27 cellular contexts compared by ENCODE assay signal in the genomic region with DNA sequence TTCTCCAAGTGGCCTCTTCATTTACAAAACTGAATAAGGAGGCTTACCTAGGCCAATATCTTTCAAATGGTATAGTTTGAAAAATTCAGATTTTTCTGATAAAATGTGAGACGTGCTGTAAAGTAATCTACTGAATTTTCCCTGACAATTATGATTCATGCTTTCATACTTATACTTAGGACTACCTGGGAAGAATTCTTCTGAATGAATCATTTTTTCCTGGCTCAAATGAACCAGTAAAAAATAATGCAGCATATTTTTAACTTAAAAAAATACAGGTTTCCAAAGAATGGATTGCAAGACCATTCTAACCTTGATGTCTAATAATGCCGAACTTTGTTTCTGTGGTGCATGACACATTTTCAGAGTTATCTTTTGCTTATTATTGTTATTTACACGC.
"Had no signal": no experiment of that assay in that cellular context is flagged by ENCODE, and none has a peak within 500 bp of the region (broad histone marks: within the 10 kb centered on the region; RNA-seq: fewer than 3 reads in every experiment).

No MANE protein-coding gene starts in this region.

- H3K27ac ChIP-seq: dorsolateral prefrontal cortex, gastroesophageal sphincter, left ventricle myocardium inferior, lower lobe of right lung, neural progenitor cell, ovary, right atrium auricular region, sigmoid colon, skin epidermis, testis, tibial nerve, upper lobe of right lung had no signal

- H3K4me2 ChIP-seq: neural progenitor cell had no signal

- ATAC-seq: esophagus mucosa; gastroesophageal sphincter; left cardiac atrium; lower lobe of right lung; natural killer cell treated with Interleukin-12 subunit alpha and Interleukin-12 subunit beta and Interleukin-15 and Interleukin-18, amount 100 ng/mL, for 72 hours; stimulated activated naive B cell treated with anti-CD40 and anti-IgM and Interleukin-4, amounts not matched to agents 10 μg/mL and 1 μg/mL and 100 μg/mL, for 72 hours; stimulated activated naive CD8-positive, alpha-beta T cell treated with anti-CD3 and anti-CD28 coated beads, Interleukin-15, amount 100 ng/mL, for 72 hours; upper lobe of right lung had no signal

- FAIRE-seq: kidney had no signal

- H3K27me3 ChIP-seq: gastroesophageal sphincter, neural progenitor cell, ovary, right atrium auricular region, sigmoid colon, testis, tibial nerve, upper lobe of right lung had no signal

- H3K9me3 ChIP-seq: gastroesophageal sphincter, left ventricle myocardium inferior, lower lobe of right lung, ovary, sigmoid colon, testis, tibial nerve, upper lobe of right lung had no signal

- H3K4me3 ChIP-seq: dorsolateral prefrontal cortex, gastroesophageal sphincter, left ventricle myocardium inferior, lower lobe of right lung, neural progenitor cell, ovary, right atrium auricular region, sigmoid colon, skin epidermis, testis, tibial nerve, upper lobe of right lung had no signal

- H3K9ac ChIP-seq: neural progenitor cell had no signal

- H3K36me3 ChIP-seq: gastroesophageal sphincter, left ventricle myocardium inferior, lower lobe of right lung, neural progenitor cell, ovary, right atrium auricular region, sigmoid colon, tibial nerve, upper lobe of right lung had no signal

- DNase-seq: cortex of kidney; dorsolateral prefrontal cortex; effector CD8-positive, alpha-beta T cell; glutamatergic neuron; immature natural killer cell; kidney; left cardiac atrium; left ventricle myocardium inferior; lower lobe of right lung; mesenchymal stem cell; midbrain; nucleus accumbens; ovary; sigmoid colon; stimulated activated CD4-positive, alpha-beta T cell treated with anti-CD3 and anti-CD28 coated beads, Interleukin-2, amount 100 ng/mL, for 24 hours; stimulated activated CD4-positive, alpha-beta T cell treated with anti-CD3 and anti-CD28 coated beads, Interleukin-4, amount 100 ng/mL, for 4 hours; stimulated activated naive B cell treated with anti-CD40 and anti-IgM and Interleukin-4, amounts not matched to agents 10 μg/mL and 1 μg/mL and 100 μg/mL, for 72 hours; stimulated activated naive CD8-positive, alpha-beta T cell treated with anti-CD3 and anti-CD28 coated beads, Interleukin-15, amount 100 ng/mL, for 72 hours; testis; upper lobe of right lung had no signal

- H2AFZ ChIP-seq: neural progenitor cell had no signal

- H3K4me1 ChIP-seq: gastroesophageal sphincter, left ventricle myocardium inferior, lower lobe of right lung, neural progenitor cell, right atrium auricular region, sigmoid colon, testis, tibial nerve, upper lobe of right lung had no signal
